Comparison of ENCODE assay signal across 12 cellular contexts in the genomic region with DNA sequence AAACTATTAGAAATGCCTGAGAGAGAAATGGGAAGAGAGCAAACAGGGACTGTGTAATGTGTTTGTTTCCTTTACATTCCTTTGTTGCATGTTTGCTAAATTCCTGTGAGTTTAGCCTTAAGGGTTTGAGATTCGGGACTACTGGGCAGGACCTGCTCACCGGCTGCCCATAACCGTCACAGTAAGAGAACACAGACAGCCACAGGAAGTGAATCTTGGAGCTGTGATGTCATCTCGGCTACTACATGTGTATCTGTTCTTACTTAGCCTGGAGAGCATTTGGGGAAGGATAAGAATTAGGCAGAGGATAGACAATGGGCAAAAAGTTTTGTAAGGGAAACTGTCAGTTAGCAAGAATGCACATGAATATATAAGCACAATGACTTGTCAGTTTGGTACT.
A peak's percentile ranks its signal among the peaks of the same experiment; 100 is the strongest.
DNase-seq lines count a peak whose midpoint lies in the region; ATAC-seq, FAIRE-seq and TF ChIP-seq lines count a peak whose summit lies in the region.
"Had no signal": no experiment of that assay in that cellular context is flagged by ENCODE, and none has a peak within 500 bp of the region (broad histone marks: within the 10 kb centered on the region; RNA-seq: fewer than 3 reads in every experiment).

No MANE protein-coding gene starts in this region.

- H3K27ac ChIP-seq in A673 (ENCODE audit: low read depth, low read length, poor library complexity, severe bottlenecking) (no peak overlapping the region), MM.1S (ENCODE audit: low read length) (no peak overlapping the region)
- H3K27ac ChIP-seq: BLaER1 had no signal

- no peaks in the 10 kb centered on the region for H3K4me1 Mint-ChIP-seq in WTC11

- H3K9me3 ChIP-seq in A673 (ENCODE audit: low read depth, low read length, poor library complexity, severe bottlenecking) (no peaks in the 10 kb centered on the region), MM.1S (replicated peaks; ENCODE audit: insufficient read depth, low read length) (no peaks in the 10 kb centered on the region)
- H3K9me3 ChIP-seq: BLaER1 had no signal

- no peak overlapping the region for H3K4me3 ChIP-seq in A673 (ENCODE audit: low read depth, low read length, poor library complexity, severe bottlenecking)
- H3K4me3 ChIP-seq in MM.1S (ENCODE audit: low read length): no peak overlapping the region
- H3K4me3 ChIP-seq in bronchial epithelial cell (ENCODE audit: low read depth, low read length): no peak overlapping the region
- no peak overlapping the region for H3K4me3 ChIP-seq in kidney epithelial cell (ENCODE audit: low read depth, low read length)
- H3K4me3 ChIP-seq: BLaER1 had no signal

- H3K9ac ChIP-seq in MM.1S (ENCODE audit: low read length): no peak overlapping the region
- H3K9ac ChIP-seq: BLaER1 had no signal

- H3K27ac Mint-ChIP-seq in WTC11: no peak overlapping the region
- H3K27ac Mint-ChIP-seq: activated B cell treated with CpG ODN at 0.5 μM for 24 hours had no signal

- H3K4me3 Mint-ChIP-seq in WTC11: no peak overlapping the region
- H3K4me3 Mint-ChIP-seq: activated B cell treated with CpG ODN at 0.5 μM for 24 hours had no signal

- no peaks in the 10 kb centered on the region for H3K4me1 ChIP-seq in A673 (ENCODE audit: insufficient read depth, low read length, poor library complexity, severe bottlenecking)
- H3K4me1 ChIP-seq in MM.1S (ENCODE audit: low read length): no peaks in the 10 kb centered on the region

- CTCF ChIA-PET in A673 (lab: Charles Lee) (no interaction called here), WTC11 (lab: Charles Lee) (no interaction called here)

- no peaks in the 10 kb centered on the region for H3K27me3 Mint-ChIP-seq in WTC11 (ENCODE audit: low read depth)

- H3K27me3 ChIP-seq in A673 (replicated peaks; ENCODE audit: insufficient read depth, low read depth, low read length, poor library complexity) (no peaks in the 10 kb centered on the region), MM.1S (replicated peaks; ENCODE audit: insufficient read depth, low read length) (no peaks in the 10 kb centered on the region), bronchial epithelial cell (ENCODE audit: control insufficient read depth, insufficient read depth, low read length) (no peaks in the 10 kb centered on the region), kidney epithelial cell (ENCODE audit: control insufficient read depth, insufficient read depth, low read length) (no peaks in the 10 kb centered on the region)
- H3K27me3 ChIP-seq: BLaER1 had no signal

- POLR2A ChIA-PET in A673 (lab: Charles Lee; ENCODE audit: low non-redundant PET): no interaction called here
- POLR2A ChIA-PET in WTC11 (lab: Charles Lee): no interaction called here

- no peaks in the 10 kb centered on the region for H3K9me2 ChIP-seq in MM.1S (replicated peaks; ENCODE audit: insufficient read depth, low read length)

- no peak for TF ChIP-seq CTCF in A673 (conservative IDR thresholded peaks at IDR 0.05; ENCODE audit: low read depth, low read length)
- TF ChIP-seq CTCF in MM.1S (IDR thresholded peaks at IDR 0.05; ENCODE audit: low read length): no peak
- TF ChIP-seq CTCF in bronchial epithelial cell (IDR thresholded peaks at IDR 0.05; ENCODE audit: insufficient read depth, low read length, severe bottlenecking): no peak
- no peak for TF ChIP-seq CTCF in kidney epithelial cell (IDR thresholded peaks at IDR 0.05; ENCODE audit: insufficient read depth, low read length, poor library complexity, severe bottlenecking)
- no peak for TF ChIP-seq CTCF in WTC11 (IDR thresholded peaks at IDR 0.05)

- no peaks in the 10 kb centered on the region for H3K79me2 ChIP-seq in MM.1S (ENCODE audit: low read length)

- H3K4me2 ChIP-seq in MM.1S (ENCODE audit: low read depth, low read length): no peak overlapping the region
- H3K4me2 ChIP-seq: BLaER1 had no signal

- no peaks in the 10 kb centered on the region for H3F3A ChIP-seq in MM.1S (ENCODE audit: insufficient read depth, low read length)

- H3K9me3 Mint-ChIP-seq in WTC11: peaks cover 49% of the 10 kb centered on the region
- H3K9me3 Mint-ChIP-seq: activated B cell treated with CpG ODN at 0.5 μM for 24 hours had no signal

- no peak for ATAC-seq in WTC11

- no peaks in the 10 kb centered on the region for H4K20me1 ChIP-seq in MM.1S (ENCODE audit: insufficient read depth, low read length)
- H4K20me1 ChIP-seq: BLaER1 had no signal

- FAIRE-seq in bronchial epithelial cell (lab: Jason Lieb, UNC): no peak
- FAIRE-seq: H1 had no signal

- no peaks in the 10 kb centered on the region for H3K36me3 ChIP-seq in A673 (ENCODE audit: insufficient read depth, low read length, poor library complexity, severe bottlenecking)
- H3K36me3 ChIP-seq in MM.1S (replicated peaks; ENCODE audit: insufficient read depth, low read length): no peaks in the 10 kb centered on the region
- no peaks in the 10 kb centered on the region for H3K36me3 ChIP-seq in bronchial epithelial cell (ENCODE audit: control insufficient read depth, insufficient read depth, low read length)
- no peaks in the 10 kb centered on the region for H3K36me3 ChIP-seq in kidney epithelial cell (ENCODE audit: control insufficient read depth, insufficient read depth, low read length)
- H3K36me3 ChIP-seq: BLaER1 had no signal

- intact Hi-C loops in A673 (cut with micrococcal nuclease; ENCODE audit: unreplicated experiment): loop anchor here (10.0 kb wide), 1 partner anchor 1075 kb away; no protein-coding TSS in a partner anchor

- BruUV-seq in A673 (replicated peaks; lab: Mats Ljungman, UMichigan): no TSS peak

- H3K36me3 Mint-ChIP-seq in WTC11: peaks cover 27% of the 10 kb centered on the region

- peak; percentile 23 for DNase-seq in A673 (ENCODE audit: low spot score)
- no peak for DNase-seq in MM.1S
- DNase-seq in bronchial epithelial cell (ENCODE audit: low read depth): peak; percentile 82
- peak; percentile 35 for DNase-seq in kidney epithelial cell (ENCODE audit: low read depth)
- DNase-seq in LoVo (ENCODE audit: low spot score): no peak
- DNase-seq in WTC11 (ENCODE audit: low spot score): no peak
- no peak for DNase-seq in central memory CD4-positive, alpha-beta T cell
- no peak for DNase-seq in putamen (ENCODE audit: low spot score)
- DNase-seq: activated B cell treated with CpG ODN at 0.5 μM for 24 hours, right cardiac atrium had no signal

- H2AFZ ChIP-seq in MM.1S (ENCODE audit: low read length): 0 out of 2 replicates have a peak overlapping the region, but pooled peaks have one; percentile 28

TF ChIP-seq in WTC11, 78 proteins besides CTCF, POLR2A, EP300 and RAD21 (continues in another document):
- TF ChIP-seq ZNF416 (CRISPR knock-in tag; IDR thresholded peaks at IDR 0.05) (no peak), SMAD4 (CRISPR knock-in tag; IDR thresholded peaks at IDR 0.05) (no peak), TEAD4 (CRISPR knock-in tag; IDR thresholded peaks at IDR 0.05) (no peak), GABPB1 (CRISPR knock-in tag; IDR thresholded peaks at IDR 0.05) (no peak), ESRRA (CRISPR knock-in tag; IDR thresholded peaks at IDR 0.05; ENCODE audit: borderline replicate concordance) (no peak), MYBL2 (CRISPR knock-in tag; IDR thresholded peaks at IDR 0.05) (no peak), NR3C1 (CRISPR knock-in tag; conservative IDR thresholded peaks at IDR 0.05; ENCODE audit: low read depth) (no peak), SOX15 (CRISPR knock-in tag; IDR thresholded peaks at IDR 0.05) (no peak)
- TF ChIP-seq, protein P1, sequence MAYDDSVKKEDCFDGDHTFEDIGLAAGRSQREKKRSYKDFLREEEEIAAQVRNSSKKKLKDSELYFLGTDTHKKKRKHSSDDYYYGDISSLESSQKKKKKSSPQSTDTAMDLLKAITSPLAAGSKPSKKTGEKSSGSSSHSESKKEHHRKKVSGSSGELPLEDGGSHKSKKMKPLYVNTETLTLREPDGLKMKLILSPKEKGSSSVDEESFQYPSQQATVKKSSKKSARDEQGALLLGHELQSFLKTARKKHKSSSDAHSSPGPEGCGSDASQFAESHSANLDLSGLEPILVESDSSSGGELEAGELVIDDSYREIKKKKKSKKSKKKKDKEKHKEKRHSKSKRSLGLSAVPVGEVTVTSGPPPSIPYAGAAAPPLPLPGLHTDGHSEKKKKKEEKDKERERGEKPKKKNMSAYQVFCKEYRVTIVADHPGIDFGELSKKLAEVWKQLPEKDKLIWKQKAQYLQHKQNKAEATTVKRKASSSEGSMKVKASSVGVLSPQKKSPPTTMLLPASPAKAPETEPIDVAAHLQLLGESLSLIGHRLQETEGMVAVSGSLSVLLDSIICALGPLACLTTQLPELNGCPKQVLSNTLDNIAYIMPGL (CRISPR knock-in tag; IDR thresholded peaks at IDR 0.05): no peak
- TF ChIP-seq, protein P2, sequence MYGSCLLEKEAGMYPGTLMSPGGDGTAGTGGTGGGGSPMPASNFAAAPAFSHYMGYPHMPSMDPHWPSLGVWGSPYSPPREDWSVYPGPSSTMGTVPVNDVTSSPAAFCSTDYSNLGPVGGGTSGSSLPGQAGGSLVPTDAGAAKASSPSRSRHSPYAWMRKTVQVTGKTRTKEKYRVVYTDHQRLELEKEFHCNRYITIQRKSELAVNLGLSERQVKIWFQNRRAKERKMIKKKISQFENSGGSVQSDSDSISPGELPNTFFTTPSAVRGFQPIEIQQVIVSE (CRISPR knock-in tag; IDR thresholded peaks at IDR 0.05; ENCODE audit: borderline replicate concordance): no peak

Comparison
In these comparisons a context has a peak if more than half of its experiments do, and no peak if none do; other contexts are left out.
1. DNase-seq: peak in A673 (single experiment), bronchial epithelial cell (single experiment) and kidney epithelial cell (single experiment); none in MM.1S (single experiment), LoVo (single experiment), WTC11 (single experiment), central memory CD4-positive, alpha-beta T cell (single experiment) and putamen (single experiment).